ENCODE assay signal across 11 cellular contexts in genomic region chr16:87540072-87540976, GRCh38. TPM values are rescaled to one million over a fixed set of nuclear protein-coding genes. Genes with fewer than 3 reads are reported as not detected.
DNase-seq lines count a peak whose midpoint lies in the region; ATAC-seq, FAIRE-seq and TF ChIP-seq lines count a peak whose summit lies in the region.
"Had no signal": no experiment of that assay in that cellular context is flagged by ENCODE, and none has a peak within 500 bp of the region (broad histone marks: within the 10 kb centered on the region; RNA-seq: fewer than 3 reads in every experiment).

No MANE protein-coding gene starts in this region.

- H2AFZ ChIP-seq in HepG2 (ENCODE audit: low read length) = peak overlapping the region; percentile 36

- peak overlapping the region; percentile 86 for H3K4me2 ChIP-seq in HepG2 (ENCODE audit: low read depth, low read length)

- CTCF ChIA-PET in HepG2 (lab: Yijun Ruan, JAX; ENCODE audit: low intra/inter-chr PET ratio, low total read pairs) = no interaction called here

- no peaks in the 10 kb centered on the region for H4K20me1 ChIP-seq in HepG2 (ENCODE audit: insufficient read depth, low read length)

- no peak for TF ChIP-seq POLR2A in HepG2 (IDR thresholded peaks at IDR 0.05; ENCODE audit: insufficient read depth in 1 of 2, low read depth in 2 of 2, low read length in 2 of 2)
- no peak for TF ChIP-seq POLR2A in stomach (IDR thresholded peaks at IDR 0.05)

- no peaks in the 10 kb centered on the region for H3K79me2 ChIP-seq in HepG2 (ENCODE audit: insufficient read depth, low read length)

- H3K4me1 ChIP-seq in HepG2 (ENCODE audit: insufficient read depth, low read length) (peaks cover 88% of the 10 kb centered on the region), stomach (peaks cover 12 to 33% (median 23%) of the 10 kb centered on the region in 4 donors)

- no peak for TF ChIP-seq CTCF in HepG2 (CRISPR knock-in tag; IDR thresholded peaks at IDR 0.05)
- no peak for TF ChIP-seq CTCF in stomach (IDR thresholded peaks at IDR 0.05)

- FAIRE-seq in HepG2 (lab: Jason Lieb, UNC) = no peak

- TF ChIP-seq EP300 in HepG2 (IDR thresholded peaks at IDR 0.05; ENCODE audit: low read depth in 2 of 2, low read length in 2 of 2) (no peak), HepG2 (CRISPR knock-in tag; IDR thresholded peaks at IDR 0.05; ENCODE audit: borderline replicate concordance) (no peak), stomach (IDR thresholded peaks at IDR 0.05) (no peak)

- POLR2A ChIA-PET in HepG2 (lab: Yijun Ruan, JAX) = no interaction called here

- 20% methylated on average over 20 of the region's 20 CpGs for WGBS in HepG2 (ENCODE audit: low lambda C conversion rate)
- 49 to 56% (median 53%) methylated on average over 12 to 20 of the region's 20 CpGs for WGBS in stomach, 5 donors

- peak; percentile 27 for ATAC-seq in HepG2
- ATAC-seq in HG02970 (IDR thresholded peaks at IDR 0.05; ENCODE audit: low FRiP score, unreplicated experiment) = no peak

- H3K9ac ChIP-seq in HepG2 (ENCODE audit: insufficient read depth, low read depth, low read length) = peak overlapping the region; percentile 31; the same call in 1 of the 2 replicates

- no peak for TF ChIP-seq RAD21 in HepG2 (CRISPR knock-in tag; IDR thresholded peaks at IDR 0.05)

- DNase-seq in MV-4-11 (lab: John Stamatoyannopoulos, UW) (peak; percentile 70), caudate nucleus (lab: John Stamatoyannopoulos, UW) (peak in 10 of 61 donors; percentile 3 to 51 (median 14)), HepG2 (ENCODE audit: low spot score) (no peak), stomach (no peak), RKO (ENCODE audit: low spot score) (no peak)
- no peak for DNase-seq in effector CD4-positive, alpha-beta T cell
- no peak for DNase-seq in activated effector memory CD4-positive, alpha-beta T cell treated with anti-CD3 and anti-CD28 coated beads, Interleukin-2, amount 50 U/mL, for 16 hours
- DNase-seq: activated CD8-positive, alpha-beta memory T cell treated with anti-CD3 and anti-CD28 coated beads, Interleukin-2, amount 50 U/mL, for 4 hours; NCI-H2081 treated with DMSO at 0.1 percent for 48 hours; spleen had no signal

- H3K36me3 ChIP-seq in HepG2 (replicated peaks in 1 of 2; ENCODE audit: control insufficient read depth in 1 of 2, insufficient read depth in 2 of 2, low read length in 2 of 2) (no peaks in the 10 kb centered on the region), stomach (no peaks in the 10 kb centered on the region)
- H3K36me3 ChIP-seq: spleen had no signal

- H3K4me3 ChIP-seq in HepG2 (replicated peaks in 1 of 3; ENCODE audit: insufficient read depth in 1 of 3, low read depth in 2 of 3, low read length in 3 of 3) (peak overlapping the region in 1 of 3 experiments; percentile 56; a peak in 2 of 6 replicates), stomach (peak overlapping the region in 2 of 4 donors; percentile 22 to 25)
- H3K4me3 ChIP-seq: spleen had no signal

- H3K27ac ChIP-seq in caudate nucleus (ENCODE audit: low read depth, low read length) (peak overlapping the region; percentile 54), HepG2 (ENCODE audit: extremely low read length, insufficient read depth, low read length) (no peak overlapping the region), stomach (peak overlapping the region in 4 of 5 donors; percentile 54 to 76 (median 75))
- H3K27ac ChIP-seq: spleen had no signal

- H3K27me3 ChIP-seq in HepG2 (ENCODE audit: control insufficient read depth in 1 of 2, insufficient read depth in 2 of 2, low read length in 2 of 2) (peaks cover 7 to 51% of the 10 kb centered on the region in 2 experiments), stomach (peaks cover 0 to 37% (median 6%) of the 10 kb centered on the region in 3 donors)

- BruUV-seq in HepG2 (replicated peaks; lab: Mats Ljungman, UMichigan) = no TSS peak

- in situ Hi-C loops in HepG2 (cut with HindIII; ENCODE audit: extremely low pct_ligation_motif_present, low pct_unique_long_range_greater_than_20kb) = loop anchor here (5.0 kb wide), 1 partner anchor 48 kb away; the partner anchor contains the start of gene ZCCHC14

- intact Hi-C loops in HepG2 (cut with micrococcal nuclease; ENCODE audit: unreplicated experiment) = no loop called here
- intact Hi-C loops in stomach (cut with DNase I; ENCODE audit: low total_unique reads) = no loop called here

- H3K9me3 ChIP-seq in HepG2 (ENCODE audit: low read length) (peaks cover 2% of the 10 kb centered on the region; the same call in 1 of the 2 replicates), stomach (no peaks in the 10 kb centered on the region)

TF ChIP-seq in HepG2, 621 proteins besides CTCF, POLR2A, EP300 and RAD21 (continues in another document):
- TF ChIP-seq ZNF318 (CRISPR knock-in tag; IDR thresholded peaks at IDR 0.05) (0 out of 2 replicates have a peak, but pooled peaks have one; percentile 60), ARHGAP35 (CRISPR knock-in tag; IDR thresholded peaks at IDR 0.05; ENCODE audit: borderline replicate concordance) (no peak)

RNA-seq across cellular contexts. Expression of gene ZCCHC14, which starts 47.5 kb away (rescaled TPM):
- 12.5 and 20.4 TPM in 2 replicates for total RNA-seq in HepG2 (2016; rRNA removed; fragmentation: Illumina TruSeq; extraction: Trizol)
- 10.4 and 15.8 TPM in 2 replicates for total RNA-seq in HepG2 (2016; cell fraction: cytosol; rRNA removed; fragmentation: Illumina TruSeq; extraction: Trizol; ENCODE audit: low read depth)
- 11.4 and 19.2 TPM in 2 replicates for total RNA-seq in HepG2 (2016; cell fraction: insoluble cytoplasmic fraction; rRNA removed; fragmentation: Illumina TruSeq; extraction: Trizol)
- total RNA-seq in HepG2 (2016; cell fraction: membrane; rRNA removed; fragmentation: Illumina TruSeq; extraction: Trizol) = 9.4 and 10.4 TPM in 2 replicates
- total RNA-seq in HepG2 (2016; cell fraction: nucleus; rRNA removed; fragmentation: Illumina TruSeq; extraction: Trizol) = 21.7 and 25.2 TPM in 2 replicates
- polyA plus RNA-seq in HepG2 (2011; rRNA removed) = 12.4 and 13.9 TPM in 2 replicates
- 7.2 and 8.1 TPM in 2 replicates for polyA plus RNA-seq in HepG2 (2011; cell fraction: cytosol; rRNA removed)
- 44.4 and 55.9 TPM in 2 replicates for polyA plus RNA-seq in HepG2 (2011; cell fraction: nucleus; rRNA removed)
- polyA plus RNA-seq in HepG2 (2012) = 24.9 and 25.6 TPM in 2 replicates
- 0.75 and 0.90 TPM in 2 replicates for polyA plus RNA-seq in HepG2 (2016; cell fraction: cytosol; fragmentation: Illumina TruSeq; extraction: Trizol; ENCODE audit: low read depth)
- polyA plus RNA-seq in HepG2 (2016; cell fraction: insoluble cytoplasmic fraction; fragmentation: Illumina TruSeq; extraction: Trizol; ENCODE audit: low read depth) = 19.5 and 24.4 TPM in 2 replicates
- polyA plus RNA-seq in HepG2 (2016; cell fraction: membrane; fragmentation: Illumina TruSeq; extraction: Trizol; ENCODE audit: low read depth) = 3.1 and 3.9 TPM in 2 replicates
- 46.5 and 48.4 TPM in 2 replicates for polyA plus RNA-seq in HepG2 (2016; cell fraction: nucleus; fragmentation: Illumina TruSeq; extraction: Trizol; ENCODE audit: insufficient read depth, low read depth)
- polyA minus RNA-seq in HepG2 (2011; rRNA and poly(A)+ RNA removed; ENCODE audit: low replicate concordance) = 16.6 and 28.7 TPM in 2 replicates
- polyA minus RNA-seq in HepG2 (2011; cell fraction: cytosol; rRNA and poly(A)+ RNA removed) = 20.6 and 23.9 TPM in 2 replicates
- polyA minus RNA-seq in HepG2 (2011; cell fraction: nucleus; rRNA and poly(A)+ RNA removed) = 24.0 and 26.7 TPM in 2 replicates
- total RNA-seq in stomach = 10 to 100 TPM; 15.9 to 25.9 (median 21.3) TPM
- 1 to 10 TPM; 5.4 to 6.7 (median 6.4) TPM for polyA plus RNA-seq in stomach
